26 cellular contexts compared by ENCODE assay signal in genomic region chr9:96581301-96581700, GRCh38.
"Had no signal": no experiment of that assay in that cellular context is flagged by ENCODE, and none has a peak within 500 bp of the region (broad histone marks: within the 10 kb centered on the region; RNA-seq: fewer than 3 reads in every experiment).

No MANE protein-coding gene starts in this region.

- H3K4me1 Mint-ChIP-seq: memory B cell; naive B cell; stimulated activated memory B cell treated with anti-CD40 and anti-IgM and Interleukin-4, amounts not matched to agents 10 μg/mL and 1 μg/mL and 100 μg/mL, for 72 hours; stimulated activated naive CD8-positive, alpha-beta T cell treated with anti-CD3 and anti-CD28 coated beads, Interleukin-15, amount 100 ng/mL, for 72 hours had no signal

- H3K4me3 ChIP-seq: left lung, lower lobe of right lung, pancreas, prostate gland, sigmoid colon, tibial nerve, uterus had no signal

- H3K27me3 Mint-ChIP-seq: memory B cell; stimulated activated memory B cell treated with anti-CD40 and anti-IgM and Interleukin-4, amounts not matched to agents 10 μg/mL and 1 μg/mL and 100 μg/mL, for 72 hours; type B pancreatic cell had no signal

- H3K4me3 Mint-ChIP-seq: immature natural killer cell; memory B cell; naive B cell; natural killer cell; stimulated activated memory B cell treated with anti-CD40 and anti-IgM and Interleukin-4, amounts not matched to agents 10 μg/mL and 1 μg/mL and 100 μg/mL, for 72 hours; stimulated activated naive CD8-positive, alpha-beta T cell treated with anti-CD3 and anti-CD28 coated beads, Interleukin-15, amount 100 ng/mL, for 72 hours; type B pancreatic cell had no signal

- DNase-seq: hypothalamus; immature natural killer cell; kidney; left colon; left lung; lower lobe of right lung; naive B cell; natural killer cell; pancreas; posterior cingulate gyrus; retina; right cardiac atrium; sigmoid colon; small intestine; stimulated activated CD4-positive, alpha-beta T cell treated with anti-CD3 and anti-CD28 coated beads, Interleukin-1b, Interleukin-23, amount 100 ng/mL, for 48 hours; stimulated activated CD4-positive, alpha-beta T cell treated with anti-CD3 and anti-CD28 coated beads, Interleukin-2, amount 100 ng/mL, for 48 hours; stimulated activated CD4-positive, alpha-beta T cell treated with anti-CD3 and anti-CD28 coated beads, Interleukin-4, amount 100 ng/mL, for 4 hours; stimulated activated CD8-positive, alpha-beta memory T cell treated with anti-CD3 and anti-CD28 coated beads, Interleukin-4, amount 100 ng/mL, for 48 hours; stimulated activated naive CD4-positive, alpha-beta T cell treated with Interleukin-2 at 50 U/mL for 16 hours; stimulated activated naive CD8-positive, alpha-beta T cell treated with anti-CD3 and anti-CD28 coated beads, Interleukin-15, amount 100 ng/mL, for 72 hours; uterus had no signal

- H3K4me1 ChIP-seq: left lung, lower lobe of right lung, prostate gland, sigmoid colon, tibial nerve, uterus had no signal

- H3K27me3 ChIP-seq: left lung, pancreas, sigmoid colon, tibial nerve, uterus had no signal

- H3K27ac Mint-ChIP-seq: immature natural killer cell; memory B cell; natural killer cell; stimulated activated memory B cell treated with anti-CD40 and anti-IgM and Interleukin-4, amounts not matched to agents 10 μg/mL and 1 μg/mL and 100 μg/mL, for 72 hours; stimulated activated naive CD8-positive, alpha-beta T cell treated with anti-CD3 and anti-CD28 coated beads, Interleukin-15, amount 100 ng/mL, for 72 hours had no signal

- H3K36me3 ChIP-seq: left lung, lower lobe of right lung, pancreas, prostate gland, sigmoid colon, tibial nerve, uterus had no signal

- H3K9me3 ChIP-seq: left lung, lower lobe of right lung, pancreas, prostate gland, sigmoid colon, tibial nerve, uterus had no signal

- H3K27ac ChIP-seq: left lung, lower lobe of right lung, pancreas, sigmoid colon, tibial nerve, uterus had no signal

- H3K36me3 Mint-ChIP-seq: immature natural killer cell; memory B cell; naive B cell; natural killer cell; stimulated activated memory B cell treated with anti-CD40 and anti-IgM and Interleukin-4, amounts not matched to agents 10 μg/mL and 1 μg/mL and 100 μg/mL, for 72 hours; type B pancreatic cell had no signal

- H3K9me3 Mint-ChIP-seq: immature natural killer cell; memory B cell; naive B cell; natural killer cell; stimulated activated memory B cell treated with anti-CD40 and anti-IgM and Interleukin-4, amounts not matched to agents 10 μg/mL and 1 μg/mL and 100 μg/mL, for 72 hours; stimulated activated naive CD8-positive, alpha-beta T cell treated with anti-CD3 and anti-CD28 coated beads, Interleukin-15, amount 100 ng/mL, for 72 hours; type B pancreatic cell had no signal
